Comparison of ENCODE assay signal across 15 cellular contexts in genomic region chr10:47452495-47453434, GRCh38.
DNase-seq lines count a peak whose midpoint lies in the region; ATAC-seq lines count a peak whose summit lies in the region.
"Had no signal": no experiment of that assay in that cellular context is flagged by ENCODE, and none has a peak within 500 bp of the region (broad histone marks: within the 10 kb centered on the region; RNA-seq: fewer than 3 reads in every experiment).

No MANE protein-coding gene starts in this region.

- DNase-seq in SHP77 (lab: John Stamatoyannopoulos, UW) (peak; percentile 42 to 47), SHP77 treated with DMSO at 0.1 percent for 48 hours (lab: John Stamatoyannopoulos, UW) (no peak), NCI-H345 treated with DMSO at 0.1 percent for 48 hours (lab: John Stamatoyannopoulos, UW; ENCODE audit: unreplicated experiment) (peak; percentile 10), iPS-NIHi11 (ENCODE audit: low spot score) (peak; percentile 47), NCI-H187 treated with DMSO at 0.1 percent for 48 hours (lab: John Stamatoyannopoulos, UW) (no peak)
- DNase-seq in stimulated activated CD8-positive, alpha-beta memory T cell treated with anti-CD3 and anti-CD28 coated beads, Interleukin-4, amount 100 ng/mL, for 48 hours: peak; percentile 17
- DNase-seq: activated B cell treated with CpG ODN at 0.5 μM for 24 hours; CD8-positive, alpha-beta T cell; colonic mucosa; erythroblast; MG63; NCI-H446; SW 1271 had no signal

- ATAC-seq in GM18511 (IDR thresholded peaks at IDR 0.05; ENCODE audit: unreplicated experiment): no peak
- no peak for ATAC-seq in HG02870 (IDR thresholded peaks at IDR 0.05; ENCODE audit: unreplicated experiment)
- ATAC-seq: CD8-positive, alpha-beta T cell had no signal

Comparison
In these comparisons a context has a peak if more than half of its experiments do, and no peak if none do; other contexts are left out.
1. DNase-seq: peak in SHP77 (2 of 2), NCI-H345 treated with DMSO at 0.1 percent for 48 hours (single experiment), iPS-NIHi11 (single experiment) and stimulated activated CD8-positive, alpha-beta memory T cell treated with anti-CD3 and anti-CD28 coated beads, Interleukin-4, amount 100 ng/mL, for 48 hours (single experiment); none in SHP77 treated with DMSO at 0.1 percent for 48 hours (single experiment) and NCI-H187 treated with DMSO at 0.1 percent for 48 hours (single experiment).